ENCODE assay signal across 8 cellular contexts in genomic region chr3:113211370-113212154, GRCh38. TPM values are rescaled to one million over a fixed set of nuclear protein-coding genes. Genes with fewer than 3 reads are reported as not detected.
DNase-seq lines count a peak whose midpoint lies in the region; ATAC-seq and TF ChIP-seq lines count a peak whose summit lies in the region.

A gene with protein sequence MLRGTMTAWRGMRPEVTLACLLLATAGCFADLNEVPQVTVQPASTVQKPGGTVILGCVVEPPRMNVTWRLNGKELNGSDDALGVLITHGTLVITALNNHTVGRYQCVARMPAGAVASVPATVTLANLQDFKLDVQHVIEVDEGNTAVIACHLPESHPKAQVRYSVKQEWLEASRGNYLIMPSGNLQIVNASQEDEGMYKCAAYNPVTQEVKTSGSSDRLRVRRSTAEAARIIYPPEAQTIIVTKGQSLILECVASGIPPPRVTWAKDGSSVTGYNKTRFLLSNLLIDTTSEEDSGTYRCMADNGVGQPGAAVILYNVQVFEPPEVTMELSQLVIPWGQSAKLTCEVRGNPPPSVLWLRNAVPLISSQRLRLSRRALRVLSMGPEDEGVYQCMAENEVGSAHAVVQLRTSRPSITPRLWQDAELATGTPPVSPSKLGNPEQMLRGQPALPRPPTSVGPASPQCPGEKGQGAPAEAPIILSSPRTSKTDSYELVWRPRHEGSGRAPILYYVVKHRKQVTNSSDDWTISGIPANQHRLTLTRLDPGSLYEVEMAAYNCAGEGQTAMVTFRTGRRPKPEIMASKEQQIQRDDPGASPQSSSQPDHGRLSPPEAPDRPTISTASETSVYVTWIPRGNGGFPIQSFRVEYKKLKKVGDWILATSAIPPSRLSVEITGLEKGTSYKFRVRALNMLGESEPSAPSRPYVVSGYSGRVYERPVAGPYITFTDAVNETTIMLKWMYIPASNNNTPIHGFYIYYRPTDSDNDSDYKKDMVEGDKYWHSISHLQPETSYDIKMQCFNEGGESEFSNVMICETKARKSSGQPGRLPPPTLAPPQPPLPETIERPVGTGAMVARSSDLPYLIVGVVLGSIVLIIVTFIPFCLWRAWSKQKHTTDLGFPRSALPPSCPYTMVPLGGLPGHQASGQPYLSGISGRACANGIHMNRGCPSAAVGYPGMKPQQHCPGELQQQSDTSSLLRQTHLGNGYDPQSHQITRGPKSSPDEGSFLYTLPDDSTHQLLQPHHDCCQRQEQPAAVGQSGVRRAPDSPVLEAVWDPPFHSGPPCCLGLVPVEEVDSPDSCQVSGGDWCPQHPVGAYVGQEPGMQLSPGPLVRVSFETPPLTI (plus strand): TSS chr3:113211557. CDS start chr3:113249803, 38,246 bp downstream.

- no peak for ATAC-seq in GM18505 (IDR thresholded peaks at IDR 0.05; ENCODE audit: unreplicated experiment)

- H3K4me3 ChIP-seq in left ventricle myocardium inferior, result peak within 1 kb of the TSS; percentile 78

- peaks cover 53% of the 10 kb centered on the region for H3K27me3 ChIP-seq in left ventricle myocardium inferior (ENCODE audit: low read depth)

- H3K9me3 ChIP-seq in left ventricle myocardium inferior (replicated peaks), result no peaks in the 10 kb centered on the region

- TF ChIP-seq CTCF in left ventricle myocardium inferior (IDR thresholded peaks at IDR 0.05; ENCODE audit: borderline replicate concordance), result no peak

- DNase-seq in EL, result peak; percentile 81
- peak; percentile 74 for DNase-seq in HuH-7 (ENCODE audit: low spot score)
- peak; percentile 34 for DNase-seq in amniotic epithelial cell (ENCODE audit: low read depth)
- DNase-seq in left ventricle myocardium inferior, result peak; percentile 36
- DNase-seq in pons (ENCODE audit: low spot score), result peak; percentile 45
- no peak for DNase-seq in NCI-H187 (lab: John Stamatoyannopoulos, UW)
- DNase-seq in NOMO-1 treated with DMSO at 0.1 percent for 48 hours (lab: John Stamatoyannopoulos, UW; ENCODE audit: unreplicated experiment), result no peak

- peaks cover 21% of the 10 kb centered on the region for H3K4me1 ChIP-seq in left ventricle myocardium inferior

- H3K36me3 ChIP-seq in left ventricle myocardium inferior, result peaks cover 6% of the 10 kb centered on the region

- H3K27ac ChIP-seq in left ventricle myocardium inferior (replicated peaks), result peak within 1 kb of the TSS; percentile 89

- intact Hi-C loops in left ventricle myocardium inferior (cut with micrococcal nuclease), result no loop called here

- TF ChIP-seq POLR2A in GM18505 (IDR thresholded peaks at IDR 0.05; ENCODE audit: borderline replicate concordance, extremely low read depth, insufficient read depth, insufficient read length), result no peak

RNA-seq across cellular contexts. Expression of the gene that starts here (rescaled TPM):
- total RNA-seq in left ventricle myocardium inferior, result 6.7 TPM

Comparison
In these comparisons a context has a peak if more than half of its experiments do, and no peak if none do; other contexts are left out.
1. DNase-seq: peak in EL (single experiment), HuH-7 (single experiment), amniotic epithelial cell (single experiment), left ventricle myocardium inferior (single experiment) and pons (single experiment); none in NCI-H187 (0 of 2) and NOMO-1 treated with DMSO at 0.1 percent for 48 hours (single experiment).